Comparison of ENCODE assay signal across 3 cellular contexts in genomic region chr16:80200079-80200478, GRCh38.
A peak's percentile ranks its signal among the peaks of the same experiment; 100 is the strongest.
TF ChIP-seq lines count a peak whose summit lies in the region.

No MANE protein-coding gene starts in this region.

TF ChIP-seq in A549, 52 proteins besides CTCF, POLR2A, EP300 and RAD21:
- TF ChIP-seq E2F6 (IDR thresholded peaks at IDR 0.05; ENCODE audit: borderline replicate concordance, low read depth): peak; percentile 44; the same call in 1 of the 2 replicates
- peak; percentile 79; the same call in 1 of the 2 replicates for TF ChIP-seq GATA3 (IDR thresholded peaks at IDR 0.05; ENCODE audit: borderline replicate concordance)
- TF ChIP-seq BHLHE40 (IDR thresholded peaks at IDR 0.05; ENCODE audit: low read depth, low read length): no peak
- TF ChIP-seq MAX (IDR thresholded peaks at IDR 0.05): peak; percentile 82
TF ChIP-seq in A549: peak in this region for 3.

TF ChIP-seq in endothelial cell of umbilical vein, 7 proteins besides CTCF, POLR2A, EP300 and RAD21 (continued from another document):
- TF ChIP-seq FOS (IDR thresholded peaks at IDR 0.05; ENCODE audit: borderline replicate concordance, insufficient read depth, low read length) (no peak), JUN (IDR thresholded peaks at IDR 0.05; ENCODE audit: borderline replicate concordance, insufficient read depth, insufficient read length, low read depth) (no peak), MYC (IDR thresholded peaks at IDR 0.05; ENCODE audit: low read depth, low read length) (no peak), GATA2 (IDR thresholded peaks at IDR 0.05; ENCODE audit: insufficient read depth, insufficient read length, low read depth, low read length) (peak; percentile 52)

TF ChIP-seq in WTC11, 78 proteins besides CTCF, POLR2A, EP300 and RAD21 (continued from another document):
- no peak for TF ChIP-seq FOXP4 (CRISPR knock-in tag; IDR thresholded peaks at IDR 0.05)
- TF ChIP-seq NFATC4 (CRISPR knock-in tag; IDR thresholded peaks at IDR 0.05): no peak
- TF ChIP-seq AFF4 (CRISPR knock-in tag; IDR thresholded peaks at IDR 0.05; ENCODE audit: borderline replicate concordance): no peak
- no peak for TF ChIP-seq TEAD4 (CRISPR knock-in tag; IDR thresholded peaks at IDR 0.05)
- TF ChIP-seq ELF4 (CRISPR knock-in tag; IDR thresholded peaks at IDR 0.05; ENCODE audit: low read depth): no peak
- TF ChIP-seq ATF2 (CRISPR knock-in tag; IDR thresholded peaks at IDR 0.05; ENCODE audit: borderline replicate concordance, low read depth): no peak
- TF ChIP-seq MYBL2 (CRISPR knock-in tag; IDR thresholded peaks at IDR 0.05): no peak
- no peak for TF ChIP-seq ZNF317 (CRISPR knock-in tag; IDR thresholded peaks at IDR 0.05; ENCODE audit: borderline replicate concordance, low read depth)
- no peak for TF ChIP-seq HMGA2 (CRISPR knock-in tag; IDR thresholded peaks at IDR 0.05)
- TF ChIP-seq NR2C2 (CRISPR knock-in tag; IDR thresholded peaks at IDR 0.05): no peak
- no peak for TF ChIP-seq USF2 (CRISPR knock-in tag; IDR thresholded peaks at IDR 0.05)
- TF ChIP-seq GABPB1 (CRISPR knock-in tag; IDR thresholded peaks at IDR 0.05): no peak
- TF ChIP-seq ESRRA (CRISPR knock-in tag; IDR thresholded peaks at IDR 0.05; ENCODE audit: borderline replicate concordance): no peak
- no peak for TF ChIP-seq ZSCAN18 (CRISPR knock-in tag; IDR thresholded peaks at IDR 0.05)
- TF ChIP-seq CREB1 (CRISPR knock-in tag; IDR thresholded peaks at IDR 0.05): no peak
- TF ChIP-seq NFE2L1 (CRISPR knock-in tag; IDR thresholded peaks at IDR 0.05): no peak
- no peak for TF ChIP-seq TCF7 (CRISPR knock-in tag; IDR thresholded peaks at IDR 0.05; ENCODE audit: low read depth)
- no peak for TF ChIP-seq ZNF219 (CRISPR knock-in tag; IDR thresholded peaks at IDR 0.05; ENCODE audit: borderline replicate concordance)
- TF ChIP-seq ZNF416 (CRISPR knock-in tag; IDR thresholded peaks at IDR 0.05): no peak
